Comparison of ENCODE assay signal across 7 cellular contexts in genomic region chr10:89278034-89278535, GRCh38. TPM values are rescaled to one million over a fixed set of nuclear protein-coding genes. Genes with fewer than 3 reads are reported as not detected.
A peak's percentile ranks its signal among the peaks of the same experiment; 100 is the strongest.
DNase-seq lines count a peak whose midpoint lies in the region; ATAC-seq and TF ChIP-seq lines count a peak whose summit lies in the region.

No MANE protein-coding gene starts in this region.

- TF ChIP-seq EP300 in transverse colon (IDR thresholded peaks at IDR 0.05; ENCODE audit: low read depth), result no peak

- peaks cover 6% of the 10 kb centered on the region; the same call in 2 of the 3 replicates for H3K4me1 Mint-ChIP-seq in GM23338

- no peaks in the 10 kb centered on the region; the same call in 1 of the 2 replicates for H3K9me2 ChIP-seq in GM23338 (ENCODE audit: insufficient read depth)

- TF ChIP-seq CTCF in choroid plexus epithelial cell (conservative IDR thresholded peaks at IDR 0.05; ENCODE audit: low read depth, low read length) (no peak), right lobe of liver (IDR thresholded peaks at IDR 0.05) (no peak), transverse colon (IDR thresholded peaks at IDR 0.05) (no peak), GM23338 (conservative IDR thresholded peaks at IDR 0.05; ENCODE audit: low read depth in 2 of 2) (no peak)

- no peaks in the 10 kb centered on the region for H4K20me1 ChIP-seq in GM23338 (replicated peaks; ENCODE audit: insufficient read depth)

- H3K27ac ChIP-seq in HUES48 (ENCODE audit: low read depth, low read length), result peak overlapping the region; percentile 53
- peak overlapping the region; percentile 71 to 92 (median 72) for H3K27ac ChIP-seq in right lobe of liver
- H3K27ac ChIP-seq in transverse colon, result peak overlapping the region; percentile 68 to 78 (median 74)
- H3K27ac ChIP-seq in GM23338 (ENCODE audit: low read depth), result no peak overlapping the region

- TF ChIP-seq POLR2A in right lobe of liver (IDR thresholded peaks at IDR 0.05), result peak; percentile 64
- no peak for TF ChIP-seq POLR2A in transverse colon (IDR thresholded peaks at IDR 0.05)

- H3K27me3 Mint-ChIP-seq in GM23338 (ENCODE audit: insufficient read depth, low read depth, poor library complexity), result no peaks in the 10 kb centered on the region

- H3K27me3 ChIP-seq in HUES48 (ENCODE audit: control insufficient read depth, insufficient read depth, low read length) (no peaks in the 10 kb centered on the region), right lobe of liver (no peaks in the 10 kb centered on the region), transverse colon (no peaks in the 10 kb centered on the region), GM23338 (ENCODE audit: insufficient read depth) (no peaks in the 10 kb centered on the region)

- no peak overlapping the region for H3K27ac Mint-ChIP-seq in GM23338

- no peaks in the 10 kb centered on the region for H3K9me3 ChIP-seq in HUES48 (ENCODE audit: control insufficient read depth, insufficient read depth, low read length)
- no peaks in the 10 kb centered on the region for H3K9me3 ChIP-seq in right lobe of liver
- no peaks in the 10 kb centered on the region for H3K9me3 ChIP-seq in transverse colon

- H3K4me1 ChIP-seq in HUES48 (ENCODE audit: control insufficient read depth, insufficient read depth, low read length) (0 out of 2 replicates have a peak, but pooled peaks cover 6% of the 10 kb centered on the region), right lobe of liver (peaks cover 0 to 23% (median 7%) of the 10 kb centered on the region in 4 donors), transverse colon (peaks cover 9 to 24% (median 13%) of the 10 kb centered on the region in 4 donors), GM23338 (ENCODE audit: insufficient read depth) (no peaks in the 10 kb centered on the region; the same call in 1 of the 2 replicates)

- no peak overlapping the region for H2AFZ ChIP-seq in GM23338

- no peaks in the 10 kb centered on the region for H3F3A ChIP-seq in GM23338 (replicated peaks; ENCODE audit: low read depth)

- 10% methylated on average over 1 of the region's 1 CpG for WGBS in right lobe of liver (ENCODE audit: insufficient coverage, low coverage, low lambda C conversion rate, missing lambda C conversion rate)
- 62% methylated on average over 1 of the region's 1 CpG; no CpG with 5 or more reads in 1 of the 2 donors for WGBS in transverse colon (ENCODE audit: low coverage in 1 of 2), 2 donors

- no peak overlapping the region for H3K4me2 ChIP-seq in GM23338

- H3K4me3 ChIP-seq in HUES48 (ENCODE audit: low read depth, low read length) (no peak overlapping the region), choroid plexus epithelial cell (ENCODE audit: low read depth, low read length) (no peak overlapping the region), right lobe of liver (no peak overlapping the region), transverse colon (no peak overlapping the region), GM23338 (no peak overlapping the region)

- in situ Hi-C loops in transverse colon (cut with MboI; ENCODE audit: low pct_ligation_motif_present in 1 of 4, low pct_unique_long_range_greater_than_20kb in 1 of 4, low sequenced_read_pairs in 3 of 4), result no loop called here

- H3K36me3 ChIP-seq in HUES48 (ENCODE audit: control insufficient read depth, insufficient read depth, low read length), result no peaks in the 10 kb centered on the region
- H3K36me3 ChIP-seq in right lobe of liver, result no peaks in the 10 kb centered on the region
- no peaks in the 10 kb centered on the region for H3K36me3 ChIP-seq in transverse colon
- no peaks in the 10 kb centered on the region for H3K36me3 ChIP-seq in GM23338 (ENCODE audit: insufficient read depth)

- H3K9me3 Mint-ChIP-seq in GM23338, result no peaks in the 10 kb centered on the region

- no peak overlapping the region for H3K9ac ChIP-seq in HUES48 (ENCODE audit: low read depth, low read length)

- intact Hi-C loops in right lobe of liver (cut with DNase I), result no loop called here
- intact Hi-C loops in transverse colon (cut with DNase I; ENCODE audit: low total_unique reads), result no loop called here

- H3K36me3 Mint-ChIP-seq in GM23338 (ENCODE audit: low read depth), result no peaks in the 10 kb centered on the region

- ATAC-seq in right lobe of liver, result peak; percentile 86 to 89 (median 88)
- ATAC-seq in GM23338, result no peak

- no peaks in the 10 kb centered on the region for H3K79me2 ChIP-seq in GM23338 (replicated peaks; ENCODE audit: insufficient read depth)

- DNase-seq in choroid plexus epithelial cell (ENCODE audit: low read depth) (peak; percentile 99), right lobe of liver (no peak), transverse colon (no peak), NCI-H345 treated with DMSO at 0.1 percent for 48 hours (lab: John Stamatoyannopoulos, UW; ENCODE audit: unreplicated experiment) (no peak), iPS-NIHi11 (ENCODE audit: low spot score) (no peak), GM23338 (ENCODE audit: low spot score) (no peak)

- no peak overlapping the region for H3K4me3 Mint-ChIP-seq in GM23338

TF ChIP-seq in GM23338, 12 proteins besides CTCF, POLR2A, EP300 and RAD21 (continues in another document):
- TF ChIP-seq ZNF114 (CRISPR knock-in tag; IDR thresholded peaks at IDR 0.05) (no peak), EZH2phosphoT487 (IDR thresholded peaks at IDR 0.05; ENCODE audit: unreplicated experiment) (no peak), NANOG (IDR thresholded peaks at IDR 0.05; ENCODE audit: borderline replicate concordance) (no peak), CREB1 (CRISPR knock-in tag; IDR thresholded peaks at IDR 0.05; ENCODE audit: low read depth) (no peak), STAT1 (IDR thresholded peaks at IDR 0.05; ENCODE audit: unreplicated experiment) (no peak)

RNA-seq across cellular contexts. Expression of gene IFIT2, which starts 23.8 kb away (rescaled TPM):
- total RNA-seq in right lobe of liver (10 to 100 TPM in 3 of 6 experiments, 1 to 10 TPM in 3; 4.7 to 12.4 (median 9.8) TPM), transverse colon (1 to 10 TPM in 2 of 4 donors, under 1 TPM in 2; 0.20 to 7.0 (median 2.3) TPM)
- total RNA-seq in GM23338 (2014; rRNA removed; shearing (Covaris generic)), result not detected in 2 replicates
- polyA plus RNA-seq in GM23338 (2016; fragmentation: Nextera tagmentation; extraction: Ambion mirVana), result 0.10 and 0.24 TPM in 2 replicates

RNA-seq across cellular contexts. Expression of gene LIPA, which starts 26.5 kb away (rescaled TPM):
- 100 to 1,000 TPM in 1 of 6 experiments, 10 to 100 TPM in 5; 52.4 to 179 (median 58.4) TPM for total RNA-seq in right lobe of liver
- 10 to 100 TPM in 3 of 4 donors, 1 to 10 TPM in 1; 3.6 to 23.8 (median 12.1) TPM for total RNA-seq in transverse colon
- total RNA-seq in GM23338 (2014; rRNA removed; shearing (Covaris generic)), result 71.4 and 86.3 TPM in 2 replicates
- 36.5 and 37.8 TPM in 2 replicates for polyA plus RNA-seq in GM23338 (2016; fragmentation: Nextera tagmentation; extraction: Ambion mirVana)

RNA-seq across cellular contexts. Expression of gene IFIT3, which starts 49.7 kb away (rescaled TPM):
- total RNA-seq in right lobe of liver (10 to 100 TPM in 4 of 6 experiments, 1 to 10 TPM in 2; 7.5 to 17.9 (median 11.5) TPM), transverse colon (1 to 10 TPM in 2 of 4 donors, under 1 TPM in 1, not detected in 1; 0.20 to 7.8 (median 5.1) TPM)
- total RNA-seq in GM23338 (2014; rRNA removed; shearing (Covaris generic)), result 0.43 and 0.52 TPM in 2 replicates
- polyA plus RNA-seq in GM23338 (2016; fragmentation: Nextera tagmentation; extraction: Ambion mirVana), result 0.42 TPM in 2 replicates
